2 cellular contexts compared by ENCODE assay signal in the genomic region with DNA sequence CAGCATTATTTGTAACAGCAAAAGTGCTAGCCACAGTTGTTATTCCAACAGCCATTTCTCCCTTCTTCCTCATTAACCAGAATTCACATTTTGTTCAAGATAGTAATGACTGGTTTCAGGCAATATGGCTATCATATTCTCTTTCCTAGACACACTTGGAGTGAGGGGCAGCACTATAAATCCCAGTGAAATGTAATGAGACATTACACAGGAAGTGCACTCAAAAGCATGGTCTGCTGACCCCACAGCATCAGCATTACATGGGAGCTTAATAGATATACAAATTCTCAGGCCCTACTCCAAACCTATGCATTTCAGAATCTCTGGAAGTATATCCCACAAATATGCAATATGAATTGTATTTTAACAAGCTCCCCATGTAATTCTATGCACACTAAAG.
TF ChIP-seq lines count a peak whose summit lies in the region.

No MANE protein-coding gene starts in this region.

TF ChIP-seq in GM23338, 12 proteins besides CTCF, POLR2A, EP300 and RAD21 (continued from another document):
- TF ChIP-seq EZH2 (IDR thresholded peaks at IDR 0.05; ENCODE audit: low read depth, unreplicated experiment) (no peak), ZNF114 (CRISPR knock-in tag; IDR thresholded peaks at IDR 0.05) (no peak)
- TF ChIP-seq, protein P1, sequence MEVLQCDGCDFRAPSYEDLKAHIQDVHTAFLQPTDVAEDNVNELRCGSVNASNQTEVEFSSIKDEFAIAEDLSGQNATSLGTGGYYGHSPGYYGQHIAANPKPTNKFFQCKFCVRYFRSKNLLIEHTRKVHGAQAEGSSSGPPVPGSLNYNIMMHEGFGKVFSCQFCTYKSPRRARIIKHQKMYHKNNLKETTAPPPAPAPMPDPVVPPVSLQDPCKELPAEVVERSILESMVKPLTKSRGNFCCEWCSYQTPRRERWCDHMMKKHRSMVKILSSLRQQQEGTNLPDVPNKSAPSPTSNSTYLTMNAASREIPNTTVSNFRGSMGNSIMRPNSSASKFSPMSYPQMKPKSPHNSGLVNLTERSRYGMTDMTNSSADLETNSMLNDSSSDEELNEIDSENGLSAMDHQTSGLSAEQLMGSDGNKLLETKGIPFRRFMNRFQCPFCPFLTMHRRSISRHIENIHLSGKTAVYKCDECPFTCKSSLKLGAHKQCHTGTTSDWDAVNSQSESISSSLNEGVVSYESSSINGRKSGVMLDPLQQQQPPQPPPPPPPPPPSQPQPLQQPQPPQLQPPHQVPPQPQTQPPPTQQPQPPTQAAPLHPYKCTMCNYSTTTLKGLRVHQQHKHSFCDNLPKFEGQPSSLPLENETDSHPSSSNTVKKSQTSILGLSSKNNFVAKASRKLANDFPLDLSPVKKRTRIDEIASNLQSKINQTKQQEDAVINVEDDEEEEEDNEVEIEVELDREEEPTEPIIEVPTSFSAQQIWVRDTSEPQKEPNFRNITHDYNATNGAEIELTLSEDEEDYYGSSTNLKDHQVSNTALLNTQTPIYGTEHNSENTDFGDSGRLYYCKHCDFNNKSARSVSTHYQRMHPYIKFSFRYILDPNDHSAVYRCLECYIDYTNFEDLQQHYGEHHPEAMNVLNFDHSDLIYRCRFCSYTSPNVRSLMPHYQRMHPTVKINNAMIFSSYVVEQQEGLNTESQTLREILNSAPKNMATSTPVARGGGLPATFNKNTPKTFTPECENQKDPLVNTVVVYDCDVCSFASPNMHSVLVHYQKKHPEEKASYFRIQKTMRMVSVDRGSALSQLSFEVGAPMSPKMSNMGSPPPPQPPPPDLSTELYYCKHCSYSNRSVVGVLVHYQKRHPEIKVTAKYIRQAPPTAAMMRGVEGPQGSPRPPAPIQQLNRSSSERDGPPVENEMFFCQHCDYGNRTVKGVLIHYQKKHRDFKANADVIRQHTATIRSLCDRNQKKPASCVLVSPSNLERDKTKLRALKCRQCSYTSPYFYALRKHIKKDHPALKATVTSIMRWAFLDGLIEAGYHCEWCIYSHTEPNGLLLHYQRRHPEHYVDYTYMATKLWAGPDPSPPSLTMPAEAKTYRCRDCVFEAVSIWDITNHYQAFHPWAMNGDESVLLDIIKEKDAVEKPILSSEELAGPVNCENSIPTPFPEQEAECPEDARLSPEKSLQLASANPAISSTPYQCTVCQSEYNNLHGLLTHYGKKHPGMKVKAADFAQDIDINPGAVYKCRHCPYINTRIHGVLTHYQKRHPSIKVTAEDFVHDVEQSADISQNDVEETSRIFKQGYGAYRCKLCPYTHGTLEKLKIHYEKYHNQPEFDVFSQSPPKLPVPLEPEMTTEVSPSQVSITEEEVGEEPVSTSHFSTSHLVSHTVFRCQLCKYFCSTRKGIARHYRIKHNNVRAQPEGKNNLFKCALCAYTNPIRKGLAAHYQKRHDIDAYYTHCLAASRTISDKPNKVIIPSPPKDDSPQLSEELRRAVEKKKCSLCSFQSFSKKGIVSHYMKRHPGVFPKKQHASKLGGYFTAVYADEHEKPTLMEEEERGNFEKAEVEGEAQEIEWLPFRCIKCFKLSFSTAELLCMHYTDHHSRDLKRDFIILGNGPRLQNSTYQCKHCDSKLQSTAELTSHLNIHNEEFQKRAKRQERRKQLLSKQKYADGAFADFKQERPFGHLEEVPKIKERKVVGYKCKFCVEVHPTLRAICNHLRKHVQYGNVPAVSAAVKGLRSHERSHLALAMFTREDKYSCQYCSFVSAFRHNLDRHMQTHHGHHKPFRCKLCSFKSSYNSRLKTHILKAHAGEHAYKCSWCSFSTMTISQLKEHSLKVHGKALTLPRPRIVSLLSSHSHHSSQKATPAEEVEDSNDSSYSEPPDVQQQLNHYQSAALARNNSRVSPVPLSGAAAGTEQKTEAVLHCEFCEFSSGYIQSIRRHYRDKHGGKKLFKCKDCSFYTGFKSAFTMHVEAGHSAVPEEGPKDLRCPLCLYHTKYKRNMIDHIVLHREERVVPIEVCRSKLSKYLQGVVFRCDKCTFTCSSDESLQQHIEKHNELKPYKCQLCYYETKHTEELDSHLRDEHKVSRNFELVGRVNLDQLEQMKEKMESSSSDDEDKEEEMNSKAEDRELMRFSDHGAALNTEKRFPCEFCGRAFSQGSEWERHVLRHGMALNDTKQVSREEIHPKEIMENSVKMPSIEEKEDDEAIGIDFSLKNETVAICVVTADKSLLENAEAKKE (CRISPR knock-in tag; IDR thresholded peaks at IDR 0.05) = no peak
- TF ChIP-seq, protein P2, sequence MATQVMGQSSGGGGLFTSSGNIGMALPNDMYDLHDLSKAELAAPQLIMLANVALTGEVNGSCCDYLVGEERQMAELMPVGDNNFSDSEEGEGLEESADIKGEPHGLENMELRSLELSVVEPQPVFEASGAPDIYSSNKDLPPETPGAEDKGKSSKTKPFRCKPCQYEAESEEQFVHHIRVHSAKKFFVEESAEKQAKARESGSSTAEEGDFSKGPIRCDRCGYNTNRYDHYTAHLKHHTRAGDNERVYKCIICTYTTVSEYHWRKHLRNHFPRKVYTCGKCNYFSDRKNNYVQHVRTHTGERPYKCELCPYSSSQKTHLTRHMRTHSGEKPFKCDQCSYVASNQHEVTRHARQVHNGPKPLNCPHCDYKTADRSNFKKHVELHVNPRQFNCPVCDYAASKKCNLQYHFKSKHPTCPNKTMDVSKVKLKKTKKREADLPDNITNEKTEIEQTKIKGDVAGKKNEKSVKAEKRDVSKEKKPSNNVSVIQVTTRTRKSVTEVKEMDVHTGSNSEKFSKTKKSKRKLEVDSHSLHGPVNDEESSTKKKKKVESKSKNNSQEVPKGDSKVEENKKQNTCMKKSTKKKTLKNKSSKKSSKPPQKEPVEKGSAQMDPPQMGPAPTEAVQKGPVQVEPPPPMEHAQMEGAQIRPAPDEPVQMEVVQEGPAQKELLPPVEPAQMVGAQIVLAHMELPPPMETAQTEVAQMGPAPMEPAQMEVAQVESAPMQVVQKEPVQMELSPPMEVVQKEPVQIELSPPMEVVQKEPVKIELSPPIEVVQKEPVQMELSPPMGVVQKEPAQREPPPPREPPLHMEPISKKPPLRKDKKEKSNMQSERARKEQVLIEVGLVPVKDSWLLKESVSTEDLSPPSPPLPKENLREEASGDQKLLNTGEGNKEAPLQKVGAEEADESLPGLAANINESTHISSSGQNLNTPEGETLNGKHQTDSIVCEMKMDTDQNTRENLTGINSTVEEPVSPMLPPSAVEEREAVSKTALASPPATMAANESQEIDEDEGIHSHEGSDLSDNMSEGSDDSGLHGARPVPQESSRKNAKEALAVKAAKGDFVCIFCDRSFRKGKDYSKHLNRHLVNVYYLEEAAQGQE (IDR thresholded peaks at IDR 0.05; ENCODE audit: unreplicated experiment) = no peak
TF ChIP-seq in GM23338: peak in this region for 0.

TF ChIP-seq in WTC11, 78 proteins besides CTCF, POLR2A, EP300 and RAD21 (continued from another document):
- TF ChIP-seq, protein P3, sequence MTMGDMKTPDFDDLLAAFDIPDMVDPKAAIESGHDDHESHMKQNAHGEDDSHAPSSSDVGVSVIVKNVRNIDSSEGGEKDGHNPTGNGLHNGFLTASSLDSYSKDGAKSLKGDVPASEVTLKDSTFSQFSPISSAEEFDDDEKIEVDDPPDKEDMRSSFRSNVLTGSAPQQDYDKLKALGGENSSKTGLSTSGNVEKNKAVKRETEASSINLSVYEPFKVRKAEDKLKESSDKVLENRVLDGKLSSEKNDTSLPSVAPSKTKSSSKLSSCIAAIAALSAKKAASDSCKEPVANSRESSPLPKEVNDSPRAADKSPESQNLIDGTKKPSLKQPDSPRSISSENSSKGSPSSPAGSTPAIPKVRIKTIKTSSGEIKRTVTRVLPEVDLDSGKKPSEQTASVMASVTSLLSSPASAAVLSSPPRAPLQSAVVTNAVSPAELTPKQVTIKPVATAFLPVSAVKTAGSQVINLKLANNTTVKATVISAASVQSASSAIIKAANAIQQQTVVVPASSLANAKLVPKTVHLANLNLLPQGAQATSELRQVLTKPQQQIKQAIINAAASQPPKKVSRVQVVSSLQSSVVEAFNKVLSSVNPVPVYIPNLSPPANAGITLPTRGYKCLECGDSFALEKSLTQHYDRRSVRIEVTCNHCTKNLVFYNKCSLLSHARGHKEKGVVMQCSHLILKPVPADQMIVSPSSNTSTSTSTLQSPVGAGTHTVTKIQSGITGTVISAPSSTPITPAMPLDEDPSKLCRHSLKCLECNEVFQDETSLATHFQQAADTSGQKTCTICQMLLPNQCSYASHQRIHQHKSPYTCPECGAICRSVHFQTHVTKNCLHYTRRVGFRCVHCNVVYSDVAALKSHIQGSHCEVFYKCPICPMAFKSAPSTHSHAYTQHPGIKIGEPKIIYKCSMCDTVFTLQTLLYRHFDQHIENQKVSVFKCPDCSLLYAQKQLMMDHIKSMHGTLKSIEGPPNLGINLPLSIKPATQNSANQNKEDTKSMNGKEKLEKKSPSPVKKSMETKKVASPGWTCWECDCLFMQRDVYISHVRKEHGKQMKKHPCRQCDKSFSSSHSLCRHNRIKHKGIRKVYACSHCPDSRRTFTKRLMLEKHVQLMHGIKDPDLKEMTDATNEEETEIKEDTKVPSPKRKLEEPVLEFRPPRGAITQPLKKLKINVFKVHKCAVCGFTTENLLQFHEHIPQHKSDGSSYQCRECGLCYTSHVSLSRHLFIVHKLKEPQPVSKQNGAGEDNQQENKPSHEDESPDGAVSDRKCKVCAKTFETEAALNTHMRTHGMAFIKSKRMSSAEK (CRISPR knock-in tag; IDR thresholded peaks at IDR 0.05; ENCODE audit: borderline replicate concordance) = no peak
- TF ChIP-seq TCF7 (CRISPR knock-in tag; IDR thresholded peaks at IDR 0.05; ENCODE audit: low read depth) = no peak
- TF ChIP-seq, protein P4, sequence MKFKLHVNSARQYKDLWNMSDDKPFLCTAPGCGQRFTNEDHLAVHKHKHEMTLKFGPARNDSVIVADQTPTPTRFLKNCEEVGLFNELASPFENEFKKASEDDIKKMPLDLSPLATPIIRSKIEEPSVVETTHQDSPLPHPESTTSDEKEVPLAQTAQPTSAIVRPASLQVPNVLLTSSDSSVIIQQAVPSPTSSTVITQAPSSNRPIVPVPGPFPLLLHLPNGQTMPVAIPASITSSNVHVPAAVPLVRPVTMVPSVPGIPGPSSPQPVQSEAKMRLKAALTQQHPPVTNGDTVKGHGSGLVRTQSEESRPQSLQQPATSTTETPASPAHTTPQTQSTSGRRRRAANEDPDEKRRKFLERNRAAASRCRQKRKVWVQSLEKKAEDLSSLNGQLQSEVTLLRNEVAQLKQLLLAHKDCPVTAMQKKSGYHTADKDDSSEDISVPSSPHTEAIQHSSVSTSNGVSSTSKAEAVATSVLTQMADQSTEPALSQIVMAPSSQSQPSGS (CRISPR knock-in tag; IDR thresholded peaks at IDR 0.05; ENCODE audit: borderline replicate concordance, low read depth) = no peak
- no peak for TF ChIP-seq CREB1 (CRISPR knock-in tag; IDR thresholded peaks at IDR 0.05)
- TF ChIP-seq, protein P5, sequence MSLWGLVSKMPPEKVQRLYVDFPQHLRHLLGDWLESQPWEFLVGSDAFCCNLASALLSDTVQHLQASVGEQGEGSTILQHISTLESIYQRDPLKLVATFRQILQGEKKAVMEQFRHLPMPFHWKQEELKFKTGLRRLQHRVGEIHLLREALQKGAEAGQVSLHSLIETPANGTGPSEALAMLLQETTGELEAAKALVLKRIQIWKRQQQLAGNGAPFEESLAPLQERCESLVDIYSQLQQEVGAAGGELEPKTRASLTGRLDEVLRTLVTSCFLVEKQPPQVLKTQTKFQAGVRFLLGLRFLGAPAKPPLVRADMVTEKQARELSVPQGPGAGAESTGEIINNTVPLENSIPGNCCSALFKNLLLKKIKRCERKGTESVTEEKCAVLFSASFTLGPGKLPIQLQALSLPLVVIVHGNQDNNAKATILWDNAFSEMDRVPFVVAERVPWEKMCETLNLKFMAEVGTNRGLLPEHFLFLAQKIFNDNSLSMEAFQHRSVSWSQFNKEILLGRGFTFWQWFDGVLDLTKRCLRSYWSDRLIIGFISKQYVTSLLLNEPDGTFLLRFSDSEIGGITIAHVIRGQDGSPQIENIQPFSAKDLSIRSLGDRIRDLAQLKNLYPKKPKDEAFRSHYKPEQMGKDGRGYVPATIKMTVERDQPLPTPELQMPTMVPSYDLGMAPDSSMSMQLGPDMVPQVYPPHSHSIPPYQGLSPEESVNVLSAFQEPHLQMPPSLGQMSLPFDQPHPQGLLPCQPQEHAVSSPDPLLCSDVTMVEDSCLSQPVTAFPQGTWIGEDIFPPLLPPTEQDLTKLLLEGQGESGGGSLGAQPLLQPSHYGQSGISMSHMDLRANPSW (CRISPR knock-in tag; conservative IDR thresholded peaks at IDR 0.05; ENCODE audit: low read depth) = no peak
- TF ChIP-seq ZBTB21 (CRISPR knock-in tag; IDR thresholded peaks at IDR 0.05; ENCODE audit: borderline replicate concordance) = no peak
- TF ChIP-seq ZNF121 (CRISPR knock-in tag; IDR thresholded peaks at IDR 0.05) = no peak
